In the genomic region with DNA sequence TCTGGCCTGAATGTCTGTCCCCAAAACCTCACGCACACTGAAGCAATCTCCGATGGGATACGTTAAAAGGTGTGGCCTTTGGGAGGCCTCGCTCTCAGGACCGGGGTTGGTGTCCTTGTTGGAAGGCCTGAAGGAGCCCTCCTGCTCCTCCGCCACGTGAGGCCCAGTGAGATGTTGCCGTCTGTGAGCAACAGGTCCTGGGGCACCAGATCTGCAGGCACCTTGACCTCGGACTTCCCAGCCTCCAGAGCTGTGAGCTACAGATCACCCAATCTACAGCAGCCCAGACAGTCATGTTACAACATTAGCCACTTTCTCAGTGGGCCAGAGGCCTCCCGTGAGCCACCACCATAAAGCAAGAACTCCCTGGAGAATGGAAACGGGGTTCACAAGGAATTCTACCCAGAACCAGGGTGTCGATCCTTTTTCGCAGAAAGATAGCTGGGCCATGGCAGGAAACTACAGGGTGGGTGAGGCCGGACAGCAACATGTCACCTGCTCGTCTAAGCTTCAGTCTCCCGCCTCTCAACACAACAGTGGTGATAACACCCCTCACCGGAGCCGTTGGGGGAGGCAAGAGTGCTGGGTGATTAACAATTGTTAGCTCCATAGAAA, we compare ENCODE assay signal across 21 cellular contexts.
DNase-seq lines count a peak whose midpoint lies in the region; ATAC-seq and TF ChIP-seq lines count a peak whose summit lies in the region.
"Had no signal": no experiment of that assay in that cellular context is flagged by ENCODE, and none has a peak within 500 bp of the region (broad histone marks: within the 10 kb centered on the region; RNA-seq: fewer than 3 reads in every experiment).

No MANE protein-coding gene starts in this region.

- H2AK5ac ChIP-seq in neuronal stem cell (ENCODE audit: low read depth, low read length) = no peak overlapping the region

- H3K23ac ChIP-seq in neuronal stem cell (ENCODE audit: low read depth, low read length, poor library complexity) = peak overlapping the region; percentile 53

- H4K8ac ChIP-seq in neuronal stem cell (ENCODE audit: low read depth, low read length) = peak overlapping the region; percentile 70

- H3K27me3 ChIP-seq in GM23338 (ENCODE audit: insufficient read depth) = no peaks in the 10 kb centered on the region
- H3K27me3 ChIP-seq in neuronal stem cell (ENCODE audit: control insufficient read depth in 3 of 3, insufficient read depth in 3 of 3, low read depth in 1 of 3, low read length in 3 of 3) = no peaks in the 10 kb centered on the region
- H3K27me3 ChIP-seq in tibial artery = no peaks in the 10 kb centered on the region
- H3K27me3 ChIP-seq: BE2C had no signal

- H3K4me1 Mint-ChIP-seq in GM23338 (peaks cover 43% of the 10 kb centered on the region), WTC11 (peaks cover 37% of the 10 kb centered on the region)
- no peaks in the 10 kb centered on the region for H3K4me1 Mint-ChIP-seq in stimulated activated memory B cell treated with anti-CD40 and anti-IgM and Interleukin-4, amounts not matched to agents 10 μg/mL and 1 μg/mL and 100 μg/mL, for 72 hours

- H3F3A ChIP-seq in GM23338 (replicated peaks; ENCODE audit: low read depth) = no peaks in the 10 kb centered on the region

- no peak overlapping the region for H2BK12ac ChIP-seq in neuronal stem cell (ENCODE audit: low read length)

- WGBS in neuronal stem cell (ENCODE audit: extremely low coverage in 2 of 2, insufficient read length in 2 of 2, insufficient replicate concordance in 1 of 2), 2 donors = no CpG with 5 or more reads among the region's 18 CpGs

- TF ChIP-seq CTCF in GM23338 (conservative IDR thresholded peaks at IDR 0.05; ENCODE audit: low read depth in 2 of 2) = no peak
- no peak for TF ChIP-seq CTCF in WTC11 (IDR thresholded peaks at IDR 0.05)
- TF ChIP-seq CTCF in tibial artery (IDR thresholded peaks at IDR 0.05) = no peak

- H3K9me3 Mint-ChIP-seq in GM23338 (no peaks in the 10 kb centered on the region), WTC11 (no peaks in the 10 kb centered on the region)
- H3K9me3 Mint-ChIP-seq in stimulated activated memory B cell treated with anti-CD40 and anti-IgM and Interleukin-4, amounts not matched to agents 10 μg/mL and 1 μg/mL and 100 μg/mL, for 72 hours = no peaks in the 10 kb centered on the region
- H3K9me3 Mint-ChIP-seq: CD4-positive, alpha-beta memory T cell had no signal

- H2BK5ac ChIP-seq in neuronal stem cell (ENCODE audit: low read length) = no peak overlapping the region

- H3K18ac ChIP-seq in neuronal stem cell (ENCODE audit: low read length) = peak overlapping the region; percentile 35

- POLR2A ChIA-PET in WTC11 (lab: Charles Lee) = no interaction called here

- H2BK15ac ChIP-seq in neuronal stem cell (ENCODE audit: low read length) = no peak overlapping the region

- no peaks in the 10 kb centered on the region for H3K27me3 Mint-ChIP-seq in GM23338 (ENCODE audit: insufficient read depth, low read depth, poor library complexity)
- H3K27me3 Mint-ChIP-seq in WTC11 (ENCODE audit: low read depth) = no peaks in the 10 kb centered on the region
- peaks cover 52% of the 10 kb centered on the region for H3K27me3 Mint-ChIP-seq in stimulated activated memory B cell treated with anti-CD40 and anti-IgM and Interleukin-4, amounts not matched to agents 10 μg/mL and 1 μg/mL and 100 μg/mL, for 72 hours

- H3K9me3 ChIP-seq in neuronal stem cell (replicated peaks in 1 of 2; ENCODE audit: control insufficient read depth in 2 of 2, insufficient read depth in 1 of 2, low read depth in 1 of 2, low read length in 2 of 2) (no peaks in the 10 kb centered on the region), tibial artery (no peaks in the 10 kb centered on the region)
- H3K9me3 ChIP-seq: BE2C had no signal

- H3K79me2 ChIP-seq in GM23338 (replicated peaks; ENCODE audit: insufficient read depth) = peaks cover 28% of the 10 kb centered on the region

- H3K4ac ChIP-seq in neuronal stem cell (ENCODE audit: low read length) = no peak overlapping the region

- peaks cover 17% of the 10 kb centered on the region for H3K79me1 ChIP-seq in neuronal stem cell (ENCODE audit: low read depth, low read length)

- H3K9ac ChIP-seq in neuronal stem cell (ENCODE audit: low read depth, low read length, poor library complexity) = no peak overlapping the region
- H3K9ac ChIP-seq: GM23248 had no signal

- no peak overlapping the region for H3K4me2 ChIP-seq in GM23338
- no peak overlapping the region for H3K4me2 ChIP-seq in neuronal stem cell (ENCODE audit: insufficient read depth, low read length, poor library complexity, severe bottlenecking)

- no peaks in the 10 kb centered on the region; the same call in 1 of the 2 replicates for H3K4me1 ChIP-seq in GM23338 (ENCODE audit: insufficient read depth)
- H3K4me1 ChIP-seq in neuronal stem cell (ENCODE audit: control insufficient read depth in 2 of 2, insufficient read depth in 1 of 2, low read depth in 1 of 2, low read length in 2 of 2) = peaks cover 34 to 44% of the 10 kb centered on the region in 2 donors
- peaks cover 0 to 84% (median 53%) of the 10 kb centered on the region in 4 donors for H3K4me1 ChIP-seq in tibial artery
- H3K4me1 ChIP-seq: BE2C had no signal

- no peak overlapping the region for H3K27ac ChIP-seq in GM23338 (ENCODE audit: low read depth)
- H3K27ac ChIP-seq in neuronal stem cell (replicated peaks; ENCODE audit: low read length) = no peak overlapping the region
- peak overlapping the region; percentile 82 to 93 for H3K27ac ChIP-seq in tibial artery
- H3K27ac ChIP-seq: GM23248 had no signal

- no peaks in the 10 kb centered on the region for H3K36me3 ChIP-seq in GM23338 (ENCODE audit: insufficient read depth)
- H3K36me3 ChIP-seq in neuronal stem cell (replicated peaks in 1 of 2; ENCODE audit: control insufficient read depth in 2 of 2, insufficient read depth in 2 of 2, low read length in 2 of 2) = no peaks in the 10 kb centered on the region
- H3K36me3 ChIP-seq in tibial artery = no peaks in the 10 kb centered on the region
- H3K36me3 ChIP-seq: BE2C had no signal

- H2BK120ac ChIP-seq in neuronal stem cell (ENCODE audit: low read depth, low read length) = no peak overlapping the region

- H3K4me3 Mint-ChIP-seq in GM23338 (no peak overlapping the region), WTC11 (no peak overlapping the region)
- no peak overlapping the region for H3K4me3 Mint-ChIP-seq in stimulated activated memory B cell treated with anti-CD40 and anti-IgM and Interleukin-4, amounts not matched to agents 10 μg/mL and 1 μg/mL and 100 μg/mL, for 72 hours
- H3K4me3 Mint-ChIP-seq: CD4-positive, alpha-beta memory T cell had no signal

- no peaks in the 10 kb centered on the region for H3K9me2 ChIP-seq in GM23338 (ENCODE audit: insufficient read depth)

- ATAC-seq in GM23338 = no peak
- no peak for ATAC-seq in WTC11
- ATAC-seq in stimulated activated memory B cell treated with anti-CD40 and anti-IgM and Interleukin-4, amounts not matched to agents 10 μg/mL and 1 μg/mL and 100 μg/mL, for 72 hours = no peak
- ATAC-seq: HCT116 had no signal

- H3K4me3 ChIP-seq in GM23338 (no peak overlapping the region), neuronal stem cell (ENCODE audit: low read length in 2 of 2) (no peak overlapping the region), tibial artery (no peak overlapping the region)
- H3K4me3 ChIP-seq: GM23248 had no signal

- intact Hi-C loops in tibial artery (cut with DNase I; ENCODE audit: low total_unique reads) = no loop called here

- H3K36me3 Mint-ChIP-seq in GM23338 (ENCODE audit: low read depth) = no peaks in the 10 kb centered on the region
- H3K36me3 Mint-ChIP-seq in WTC11 = no peaks in the 10 kb centered on the region
- no peaks in the 10 kb centered on the region for H3K36me3 Mint-ChIP-seq in stimulated activated memory B cell treated with anti-CD40 and anti-IgM and Interleukin-4, amounts not matched to agents 10 μg/mL and 1 μg/mL and 100 μg/mL, for 72 hours
- H3K36me3 Mint-ChIP-seq: CD4-positive, alpha-beta memory T cell had no signal

- peaks cover 6% of the 10 kb centered on the region for H4K20me1 ChIP-seq in GM23338 (replicated peaks; ENCODE audit: insufficient read depth)

- no peak for DNase-seq in GM23338 (ENCODE audit: low spot score)
- DNase-seq in WTC11 (ENCODE audit: low spot score) = no peak
- no peak for DNase-seq in neuronal stem cell (ENCODE audit: low spot score)
- DNase-seq in tibial artery = peak in 1 of 2 donors; percentile 59
- DNase-seq in cortex of kidney (lab: John Stamatoyannopoulos, UW) = no peak
- DNase-seq in foreskin melanocyte = no peak
- DNase-seq: BE2C; CD4-positive, alpha-beta memory T cell; DMS153; GDM1; GM23248; KBM-7; NCI-H1694 treated with DMSO at 0.1 percent for 48 hours; NCI-H2107; NCI-H510A; NCI-H748 treated with DMSO at 0.1 percent for 48 hours; NK-92 treated with Interleukin-12 subunit alpha and Interleukin-12 subunit beta, amount 100 ng/mL, for 24 hours; OCI-M1; SIG-M5 had no signal

- no peak overlapping the region for H4K91ac ChIP-seq in neuronal stem cell (ENCODE audit: low read depth, low read length, poor library complexity)

- H2AFZ ChIP-seq in GM23338 (no peak overlapping the region), neuronal stem cell (ENCODE audit: low read length) (no peak overlapping the region)
- H2AFZ ChIP-seq: GM23248 had no signal

- CTCF ChIA-PET in WTC11 (lab: Charles Lee) = interaction anchor here (0.9 kb wide), 2 partner anchors 17 to 29 kb away, joined by 3 read pairs; no protein-coding TSS in a partner anchor

- H3K27ac Mint-ChIP-seq in GM23338 (peak overlapping the region; percentile 54; the same call in 1 of the 2 replicates), WTC11 (peak overlapping the region; percentile 23; the same call in 1 of the 2 replicates)
- no peak overlapping the region for H3K27ac Mint-ChIP-seq in stimulated activated memory B cell treated with anti-CD40 and anti-IgM and Interleukin-4, amounts not matched to agents 10 μg/mL and 1 μg/mL and 100 μg/mL, for 72 hours

- H3K14ac ChIP-seq in neuronal stem cell (ENCODE audit: low read length) = peak overlapping the region; percentile 83

TF ChIP-seq in GM23338, 12 proteins besides CTCF, POLR2A, EP300 and RAD21 (continues in another document):
- TF ChIP-seq NANOG (IDR thresholded peaks at IDR 0.05; ENCODE audit: borderline replicate concordance) (no peak), ZNF331 (CRISPR knock-in tag; IDR thresholded peaks at IDR 0.05; ENCODE audit: low read depth) (no peak), JUNB (IDR thresholded peaks at IDR 0.05; ENCODE audit: unreplicated experiment) (no peak), CREB1 (CRISPR knock-in tag; IDR thresholded peaks at IDR 0.05; ENCODE audit: low read depth) (no peak)

TF ChIP-seq in WTC11, 78 proteins besides CTCF, POLR2A, EP300 and RAD21 (continues in another document):
- TF ChIP-seq, protein P1, sequence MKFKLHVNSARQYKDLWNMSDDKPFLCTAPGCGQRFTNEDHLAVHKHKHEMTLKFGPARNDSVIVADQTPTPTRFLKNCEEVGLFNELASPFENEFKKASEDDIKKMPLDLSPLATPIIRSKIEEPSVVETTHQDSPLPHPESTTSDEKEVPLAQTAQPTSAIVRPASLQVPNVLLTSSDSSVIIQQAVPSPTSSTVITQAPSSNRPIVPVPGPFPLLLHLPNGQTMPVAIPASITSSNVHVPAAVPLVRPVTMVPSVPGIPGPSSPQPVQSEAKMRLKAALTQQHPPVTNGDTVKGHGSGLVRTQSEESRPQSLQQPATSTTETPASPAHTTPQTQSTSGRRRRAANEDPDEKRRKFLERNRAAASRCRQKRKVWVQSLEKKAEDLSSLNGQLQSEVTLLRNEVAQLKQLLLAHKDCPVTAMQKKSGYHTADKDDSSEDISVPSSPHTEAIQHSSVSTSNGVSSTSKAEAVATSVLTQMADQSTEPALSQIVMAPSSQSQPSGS (CRISPR knock-in tag; IDR thresholded peaks at IDR 0.05; ENCODE audit: borderline replicate concordance, low read depth) = no peak

Comparison
In these comparisons a context has a peak if more than half of its experiments do, and no peak if none do; other contexts are left out.
1. H3K27ac ChIP-seq: peak in tibial artery (2 of 2); none in GM23338 (single experiment) and neuronal stem cell (single experiment).